ENCODE assay signal across 16 cellular contexts in the genomic region with DNA sequence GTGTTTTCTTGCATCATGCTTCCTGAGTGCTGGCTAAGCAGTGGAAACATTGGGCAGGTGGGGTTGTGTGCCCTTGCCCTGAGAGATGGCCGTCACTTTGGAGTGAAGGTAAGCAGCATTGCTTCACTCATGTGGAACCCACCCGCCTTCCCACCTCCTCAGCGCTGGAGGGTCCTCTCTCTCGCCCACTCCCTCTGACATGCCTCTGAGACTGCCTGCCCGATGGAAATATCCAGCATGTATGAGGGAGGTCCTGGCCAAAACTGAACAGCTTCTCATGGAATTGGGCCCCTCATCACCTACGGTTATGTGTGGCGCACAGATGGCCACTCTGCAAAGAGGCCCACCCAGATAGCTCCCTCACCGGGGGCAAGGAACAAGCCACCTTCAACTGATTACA. TPM values are rescaled to one million over a fixed set of nuclear protein-coding genes. Genes with fewer than 3 reads are reported as not detected.
DNase-seq lines count a peak whose midpoint lies in the region; ATAC-seq and TF ChIP-seq lines count a peak whose summit lies in the region.
"Had no signal": no experiment of that assay in that cellular context is flagged by ENCODE, and none has a peak within 500 bp of the region (broad histone marks: within the 10 kb centered on the region; RNA-seq: fewer than 3 reads in every experiment).

No MANE protein-coding gene starts in this region.

- DNase-seq in activated T-cell treated with anti-CD3 and anti-CD28 coated beads, Interleukin-2, amount 50 U/mL, for 24 hours = no peak
- DNase-seq in activated T-cell treated with anti-CD3 and anti-CD28 coated beads, Interleukin-2, amount 50 U/mL, for 48 hours = no peak
- no peak for DNase-seq in HFFc6
- DNase-seq in activated naive CD8-positive, alpha-beta T cell treated with anti-CD3 and anti-CD28 coated beads, Interleukin-2, amount 50 U/mL, for 24 hours = no peak
- DNase-seq in stimulated activated effector memory CD8-positive, alpha-beta T cell treated with anti-CD3 and anti-CD28 coated beads, Interleukin-12 subunit alpha, Interleukin-12 subunit beta, amount 100 ng/mL, for 72 hours (ENCODE audit: low spot score in 2 of 2) = no peak
- DNase-seq in MG63 = no peak
- DNase-seq: amygdala, GDM1, left colon, NCI-H1092 had no signal

- peaks cover 91% of the 10 kb centered on the region for H3K36me3 ChIP-seq in MG63
- H3K36me3 ChIP-seq: HAP-1, prostate gland, suprapubic skin had no signal

- H3K36me3 Mint-ChIP-seq in activated T-cell treated with anti-CD3 and anti-CD28 coated beads, Interleukin-2, amount 50 U/mL, for 24 hours (ENCODE audit: low read depth) = peaks cover 34% of the 10 kb centered on the region
- H3K36me3 Mint-ChIP-seq in HFFc6 (ENCODE audit: low read depth) = peaks cover 80% of the 10 kb centered on the region
- peaks cover 18% of the 10 kb centered on the region for H3K36me3 Mint-ChIP-seq in activated naive CD8-positive, alpha-beta T cell treated with anti-CD3 and anti-CD28 coated beads, Interleukin-2, amount 50 U/mL, for 24 hours (ENCODE audit: low read depth)
- H3K36me3 Mint-ChIP-seq in stimulated activated effector memory CD8-positive, alpha-beta T cell treated with anti-CD3 and anti-CD28 coated beads, Interleukin-12 subunit alpha, Interleukin-12 subunit beta, amount 100 ng/mL, for 72 hours = no peaks in the 10 kb centered on the region

- H3K27me3 ChIP-seq in MG63 = no peaks in the 10 kb centered on the region
- H3K27me3 ChIP-seq: suprapubic skin had no signal

- H3K4me3 ChIP-seq in MG63 = no peak overlapping the region
- H3K4me3 ChIP-seq: HAP-1, prostate gland, suprapubic skin had no signal

- no peak for TF ChIP-seq CTCF in HFFc6 (IDR thresholded peaks at IDR 0.05)

- H3K9me3 Mint-ChIP-seq in activated T-cell treated with anti-CD3 and anti-CD28 coated beads, Interleukin-2, amount 50 U/mL, for 24 hours = peaks cover 6% of the 10 kb centered on the region
- peaks cover 20% of the 10 kb centered on the region for H3K9me3 Mint-ChIP-seq in HFFc6
- peaks cover 13% of the 10 kb centered on the region for H3K9me3 Mint-ChIP-seq in activated naive CD8-positive, alpha-beta T cell treated with anti-CD3 and anti-CD28 coated beads, Interleukin-2, amount 50 U/mL, for 24 hours
- peaks cover 3% of the 10 kb centered on the region for H3K9me3 Mint-ChIP-seq in stimulated activated effector memory CD8-positive, alpha-beta T cell treated with anti-CD3 and anti-CD28 coated beads, Interleukin-12 subunit alpha, Interleukin-12 subunit beta, amount 100 ng/mL, for 72 hours

- no peaks in the 10 kb centered on the region for H3K27me3 Mint-ChIP-seq in activated T-cell treated with anti-CD3 and anti-CD28 coated beads, Interleukin-2, amount 50 U/mL, for 24 hours
- peaks cover 25% of the 10 kb centered on the region for H3K27me3 Mint-ChIP-seq in HFFc6 (ENCODE audit: insufficient read depth)
- H3K27me3 Mint-ChIP-seq in activated naive CD8-positive, alpha-beta T cell treated with anti-CD3 and anti-CD28 coated beads, Interleukin-2, amount 50 U/mL, for 24 hours = no peaks in the 10 kb centered on the region

- H3K9me3 ChIP-seq in MG63 = peaks cover 11% of the 10 kb centered on the region
- H3K9me3 ChIP-seq: prostate gland, suprapubic skin had no signal

- ATAC-seq in activated naive CD8-positive, alpha-beta T cell treated with anti-CD3 and anti-CD28 coated beads, Interleukin-2, amount 50 U/mL, for 24 hours = no peak
- no peak for ATAC-seq in stimulated activated effector memory CD8-positive, alpha-beta T cell treated with anti-CD3 and anti-CD28 coated beads, Interleukin-12 subunit alpha, Interleukin-12 subunit beta, amount 100 ng/mL, for 72 hours
- ATAC-seq in HG02885 (IDR thresholded peaks at IDR 0.05; ENCODE audit: poor library complexity, unreplicated experiment) = no peak
- ATAC-seq in GM21381 (IDR thresholded peaks at IDR 0.05; ENCODE audit: unreplicated experiment) = no peak
- ATAC-seq: esophagus mucosa, left colon had no signal

- H3K27ac Mint-ChIP-seq in activated T-cell treated with anti-CD3 and anti-CD28 coated beads, Interleukin-2, amount 50 U/mL, for 24 hours = peak overlapping the region; percentile 94
- peak overlapping the region; percentile 75; the same call in 1 of the 2 replicates for H3K27ac Mint-ChIP-seq in HFFc6
- peak overlapping the region; percentile 61 for H3K27ac Mint-ChIP-seq in activated naive CD8-positive, alpha-beta T cell treated with anti-CD3 and anti-CD28 coated beads, Interleukin-2, amount 50 U/mL, for 24 hours
- peak overlapping the region; percentile 99 for H3K27ac Mint-ChIP-seq in stimulated activated effector memory CD8-positive, alpha-beta T cell treated with anti-CD3 and anti-CD28 coated beads, Interleukin-12 subunit alpha, Interleukin-12 subunit beta, amount 100 ng/mL, for 72 hours

- H3K4me1 Mint-ChIP-seq in activated T-cell treated with anti-CD3 and anti-CD28 coated beads, Interleukin-2, amount 50 U/mL, for 24 hours (ENCODE audit: low read depth) = peaks cover 89% of the 10 kb centered on the region
- peaks cover 58% of the 10 kb centered on the region for H3K4me1 Mint-ChIP-seq in HFFc6 (ENCODE audit: low read depth)
- peaks cover 92% of the 10 kb centered on the region for H3K4me1 Mint-ChIP-seq in activated naive CD8-positive, alpha-beta T cell treated with anti-CD3 and anti-CD28 coated beads, Interleukin-2, amount 50 U/mL, for 24 hours
- H3K4me1 Mint-ChIP-seq in stimulated activated effector memory CD8-positive, alpha-beta T cell treated with anti-CD3 and anti-CD28 coated beads, Interleukin-12 subunit alpha, Interleukin-12 subunit beta, amount 100 ng/mL, for 72 hours = peaks cover 91% of the 10 kb centered on the region

- H3K4me3 Mint-ChIP-seq in activated T-cell treated with anti-CD3 and anti-CD28 coated beads, Interleukin-2, amount 50 U/mL, for 24 hours = no peak overlapping the region
- no peak overlapping the region for H3K4me3 Mint-ChIP-seq in HFFc6
- no peak overlapping the region for H3K4me3 Mint-ChIP-seq in activated naive CD8-positive, alpha-beta T cell treated with anti-CD3 and anti-CD28 coated beads, Interleukin-2, amount 50 U/mL, for 24 hours
- peak overlapping the region; percentile 54 for H3K4me3 Mint-ChIP-seq in stimulated activated effector memory CD8-positive, alpha-beta T cell treated with anti-CD3 and anti-CD28 coated beads, Interleukin-12 subunit alpha, Interleukin-12 subunit beta, amount 100 ng/mL, for 72 hours

RNA-seq across cellular contexts. Expression of a gene that starts 48.6 kb away (rescaled TPM):
- total RNA-seq in HFFc6 (2021; fragmentation: NEBNext Ultra II Directional; extraction: Animal tissue kit (Norgen Biotek cat#: 25700)) = 100 to 1,000 TPM in 4 of 6 experiments, 10 to 100 TPM in 2; 54.3 to 132 (median 118) TPM
- 32.9 and 38.2 TPM in 2 replicates for total RNA-seq in MG63 (2014; rRNA removed; shearing (Covaris generic); ENCODE audit: low replicate concordance)
